In the genomic region with DNA sequence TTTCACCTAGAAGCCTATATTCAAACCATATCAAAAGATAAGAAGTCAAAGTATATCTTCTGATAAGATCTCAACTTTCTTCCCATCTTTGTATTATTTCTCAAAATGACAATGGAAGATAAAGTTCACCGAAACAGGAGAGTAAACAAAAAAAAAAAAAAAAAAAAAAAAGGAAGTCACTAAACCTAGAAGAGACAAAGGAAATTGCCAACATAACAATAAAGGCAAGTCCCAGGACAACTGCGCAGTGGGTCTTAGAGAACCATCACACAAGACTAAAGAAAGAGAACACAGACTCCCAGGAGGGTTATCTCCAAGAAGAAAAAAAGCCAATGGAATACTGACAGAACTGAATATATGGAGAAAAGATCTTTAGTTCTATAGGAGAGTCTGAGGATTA, we compare ENCODE assay signal across 2 cellular contexts.
TF ChIP-seq lines count a peak whose summit lies in the region.

No MANE protein-coding gene starts in this region.

TF ChIP-seq in K562, 482 proteins besides CTCF, POLR2A, EP300 and RAD21:
- TF ChIP-seq, protein P1, sequence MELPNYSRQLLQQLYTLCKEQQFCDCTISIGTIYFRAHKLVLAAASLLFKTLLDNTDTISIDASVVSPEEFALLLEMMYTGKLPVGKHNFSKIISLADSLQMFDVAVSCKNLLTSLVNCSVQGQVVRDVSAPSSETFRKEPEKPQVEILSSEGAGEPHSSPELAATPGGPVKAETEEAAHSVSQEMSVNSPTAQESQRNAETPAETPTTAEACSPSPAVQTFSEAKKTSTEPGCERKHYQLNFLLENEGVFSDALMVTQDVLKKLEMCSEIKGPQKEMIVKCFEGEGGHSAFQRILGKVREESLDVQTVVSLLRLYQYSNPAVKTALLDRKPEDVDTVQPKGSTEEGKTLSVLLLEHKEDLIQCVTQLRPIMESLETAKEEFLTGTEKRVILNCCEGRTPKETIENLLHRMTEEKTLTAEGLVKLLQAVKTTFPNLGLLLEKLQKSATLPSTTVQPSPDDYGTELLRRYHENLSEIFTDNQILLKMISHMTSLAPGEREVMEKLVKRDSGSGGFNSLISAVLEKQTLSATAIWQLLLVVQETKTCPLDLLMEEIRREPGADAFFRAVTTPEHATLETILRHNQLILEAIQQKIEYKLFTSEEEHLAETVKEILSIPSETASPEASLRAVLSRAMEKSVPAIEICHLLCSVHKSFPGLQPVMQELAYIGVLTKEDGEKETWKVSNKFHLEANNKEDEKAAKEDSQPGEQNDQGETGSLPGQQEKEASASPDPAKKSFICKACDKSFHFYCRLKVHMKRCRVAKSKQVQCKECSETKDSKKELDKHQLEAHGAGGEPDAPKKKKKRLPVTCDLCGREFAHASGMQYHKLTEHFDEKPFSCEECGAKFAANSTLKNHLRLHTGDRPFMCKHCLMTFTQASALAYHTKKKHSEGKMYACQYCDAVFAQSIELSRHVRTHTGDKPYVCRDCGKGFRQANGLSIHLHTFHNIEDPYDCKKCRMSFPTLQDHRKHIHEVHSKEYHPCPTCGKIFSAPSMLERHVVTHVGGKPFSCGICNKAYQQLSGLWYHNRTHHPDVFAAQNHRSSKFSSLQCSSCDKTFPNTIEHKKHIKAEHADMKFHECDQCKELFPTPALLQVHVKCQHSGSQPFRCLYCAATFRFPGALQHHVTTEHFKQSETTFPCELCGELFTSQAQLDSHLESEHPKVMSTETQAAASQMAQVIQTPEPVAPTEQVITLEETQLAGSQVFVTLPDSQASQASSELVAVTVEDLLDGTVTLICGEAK (IDR thresholded peaks at IDR 0.05), result peak; percentile 65
- TF ChIP-seq, protein P1 (CRISPR knock-in tag; IDR thresholded peaks at IDR 0.05), result no peak
- TF ChIP-seq TEAD2 (tag; IDR thresholded peaks at IDR 0.05), result no peak

TF ChIP-seq in WTC11, 78 proteins besides CTCF, POLR2A, EP300 and RAD21:
- TF ChIP-seq, protein P2, sequence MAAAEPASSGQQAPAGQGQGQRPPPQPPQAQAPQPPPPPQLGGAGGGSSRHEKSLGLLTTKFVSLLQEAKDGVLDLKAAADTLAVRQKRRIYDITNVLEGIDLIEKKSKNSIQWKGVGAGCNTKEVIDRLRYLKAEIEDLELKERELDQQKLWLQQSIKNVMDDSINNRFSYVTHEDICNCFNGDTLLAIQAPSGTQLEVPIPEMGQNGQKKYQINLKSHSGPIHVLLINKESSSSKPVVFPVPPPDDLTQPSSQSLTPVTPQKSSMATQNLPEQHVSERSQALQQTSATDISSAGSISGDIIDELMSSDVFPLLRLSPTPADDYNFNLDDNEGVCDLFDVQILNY (CRISPR knock-in tag; IDR thresholded peaks at IDR 0.05), result no peak
- TF ChIP-seq, protein P3, sequence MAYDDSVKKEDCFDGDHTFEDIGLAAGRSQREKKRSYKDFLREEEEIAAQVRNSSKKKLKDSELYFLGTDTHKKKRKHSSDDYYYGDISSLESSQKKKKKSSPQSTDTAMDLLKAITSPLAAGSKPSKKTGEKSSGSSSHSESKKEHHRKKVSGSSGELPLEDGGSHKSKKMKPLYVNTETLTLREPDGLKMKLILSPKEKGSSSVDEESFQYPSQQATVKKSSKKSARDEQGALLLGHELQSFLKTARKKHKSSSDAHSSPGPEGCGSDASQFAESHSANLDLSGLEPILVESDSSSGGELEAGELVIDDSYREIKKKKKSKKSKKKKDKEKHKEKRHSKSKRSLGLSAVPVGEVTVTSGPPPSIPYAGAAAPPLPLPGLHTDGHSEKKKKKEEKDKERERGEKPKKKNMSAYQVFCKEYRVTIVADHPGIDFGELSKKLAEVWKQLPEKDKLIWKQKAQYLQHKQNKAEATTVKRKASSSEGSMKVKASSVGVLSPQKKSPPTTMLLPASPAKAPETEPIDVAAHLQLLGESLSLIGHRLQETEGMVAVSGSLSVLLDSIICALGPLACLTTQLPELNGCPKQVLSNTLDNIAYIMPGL (CRISPR knock-in tag; IDR thresholded peaks at IDR 0.05), result no peak
- no peak for TF ChIP-seq ZNF671 (CRISPR knock-in tag; IDR thresholded peaks at IDR 0.05)
- TF ChIP-seq CREM (CRISPR knock-in tag; IDR thresholded peaks at IDR 0.05), result no peak
- TF ChIP-seq SOX15 (CRISPR knock-in tag; IDR thresholded peaks at IDR 0.05), result no peak
- TF ChIP-seq ELF4 (CRISPR knock-in tag; IDR thresholded peaks at IDR 0.05; ENCODE audit: low read depth), result no peak
- TF ChIP-seq, protein P4, sequence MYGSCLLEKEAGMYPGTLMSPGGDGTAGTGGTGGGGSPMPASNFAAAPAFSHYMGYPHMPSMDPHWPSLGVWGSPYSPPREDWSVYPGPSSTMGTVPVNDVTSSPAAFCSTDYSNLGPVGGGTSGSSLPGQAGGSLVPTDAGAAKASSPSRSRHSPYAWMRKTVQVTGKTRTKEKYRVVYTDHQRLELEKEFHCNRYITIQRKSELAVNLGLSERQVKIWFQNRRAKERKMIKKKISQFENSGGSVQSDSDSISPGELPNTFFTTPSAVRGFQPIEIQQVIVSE (CRISPR knock-in tag; IDR thresholded peaks at IDR 0.05; ENCODE audit: borderline replicate concordance), result no peak
- no peak for TF ChIP-seq MXD4 (CRISPR knock-in tag; IDR thresholded peaks at IDR 0.05; ENCODE audit: borderline replicate concordance)
- TF ChIP-seq PRRX2 (CRISPR knock-in tag; IDR thresholded peaks at IDR 0.05), result no peak
- TF ChIP-seq, protein P5, sequence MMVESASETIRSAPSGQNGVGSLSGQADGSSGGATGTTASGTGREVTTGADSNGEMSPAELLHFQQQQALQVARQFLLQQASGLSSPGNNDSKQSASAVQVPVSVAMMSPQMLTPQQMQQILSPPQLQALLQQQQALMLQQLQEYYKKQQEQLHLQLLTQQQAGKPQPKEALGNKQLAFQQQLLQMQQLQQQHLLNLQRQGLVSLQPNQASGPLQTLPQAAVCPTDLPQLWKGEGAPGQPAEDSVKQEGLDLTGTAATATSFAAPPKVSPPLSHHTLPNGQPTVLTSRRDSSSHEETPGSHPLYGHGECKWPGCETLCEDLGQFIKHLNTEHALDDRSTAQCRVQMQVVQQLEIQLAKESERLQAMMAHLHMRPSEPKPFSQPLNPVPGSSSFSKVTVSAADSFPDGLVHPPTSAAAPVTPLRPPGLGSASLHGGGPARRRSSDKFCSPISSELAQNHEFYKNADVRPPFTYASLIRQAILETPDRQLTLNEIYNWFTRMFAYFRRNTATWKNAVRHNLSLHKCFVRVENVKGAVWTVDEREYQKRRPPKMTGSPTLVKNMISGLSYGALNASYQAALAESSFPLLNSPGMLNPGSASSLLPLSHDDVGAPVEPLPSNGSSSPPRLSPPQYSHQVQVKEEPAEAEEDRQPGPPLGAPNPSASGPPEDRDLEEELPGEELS (CRISPR knock-in tag; IDR thresholded peaks at IDR 0.05), result no peak
- no peak for TF ChIP-seq NR2C2 (CRISPR knock-in tag; IDR thresholded peaks at IDR 0.05)
- TF ChIP-seq, protein P6, sequence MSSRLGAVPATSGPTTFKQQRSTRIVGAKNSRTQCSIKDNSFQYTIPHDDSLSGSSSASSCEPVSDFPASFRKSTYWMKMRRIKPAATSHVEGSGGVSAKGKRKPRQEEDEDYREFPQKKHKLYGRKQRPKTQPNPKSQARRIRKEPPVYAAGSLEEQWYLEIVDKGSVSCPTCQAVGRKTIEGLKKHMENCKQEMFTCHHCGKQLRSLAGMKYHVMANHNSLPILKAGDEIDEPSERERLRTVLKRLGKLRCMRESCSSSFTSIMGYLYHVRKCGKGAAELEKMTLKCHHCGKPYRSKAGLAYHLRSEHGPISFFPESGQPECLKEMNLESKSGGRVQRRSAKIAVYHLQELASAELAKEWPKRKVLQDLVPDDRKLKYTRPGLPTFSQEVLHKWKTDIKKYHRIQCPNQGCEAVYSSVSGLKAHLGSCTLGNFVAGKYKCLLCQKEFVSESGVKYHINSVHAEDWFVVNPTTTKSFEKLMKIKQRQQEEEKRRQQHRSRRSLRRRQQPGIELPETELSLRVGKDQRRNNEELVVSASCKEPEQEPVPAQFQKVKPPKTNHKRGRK (CRISPR knock-in tag; IDR thresholded peaks at IDR 0.05; ENCODE audit: borderline replicate concordance), result no peak
- TF ChIP-seq, protein P7, sequence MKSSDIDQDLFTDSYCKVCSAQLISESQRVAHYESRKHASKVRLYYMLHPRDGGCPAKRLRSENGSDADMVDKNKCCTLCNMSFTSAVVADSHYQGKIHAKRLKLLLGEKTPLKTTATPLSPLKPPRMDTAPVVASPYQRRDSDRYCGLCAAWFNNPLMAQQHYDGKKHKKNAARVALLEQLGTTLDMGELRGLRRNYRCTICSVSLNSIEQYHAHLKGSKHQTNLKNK (CRISPR knock-in tag; IDR thresholded peaks at IDR 0.05), result no peak
- TF ChIP-seq TCF7 (CRISPR knock-in tag; IDR thresholded peaks at IDR 0.05; ENCODE audit: low read depth), result no peak
TF ChIP-seq in WTC11: peak in this region for 0.
